Comparison of ENCODE assay signal across 27 cellular contexts in the genomic region with DNA sequence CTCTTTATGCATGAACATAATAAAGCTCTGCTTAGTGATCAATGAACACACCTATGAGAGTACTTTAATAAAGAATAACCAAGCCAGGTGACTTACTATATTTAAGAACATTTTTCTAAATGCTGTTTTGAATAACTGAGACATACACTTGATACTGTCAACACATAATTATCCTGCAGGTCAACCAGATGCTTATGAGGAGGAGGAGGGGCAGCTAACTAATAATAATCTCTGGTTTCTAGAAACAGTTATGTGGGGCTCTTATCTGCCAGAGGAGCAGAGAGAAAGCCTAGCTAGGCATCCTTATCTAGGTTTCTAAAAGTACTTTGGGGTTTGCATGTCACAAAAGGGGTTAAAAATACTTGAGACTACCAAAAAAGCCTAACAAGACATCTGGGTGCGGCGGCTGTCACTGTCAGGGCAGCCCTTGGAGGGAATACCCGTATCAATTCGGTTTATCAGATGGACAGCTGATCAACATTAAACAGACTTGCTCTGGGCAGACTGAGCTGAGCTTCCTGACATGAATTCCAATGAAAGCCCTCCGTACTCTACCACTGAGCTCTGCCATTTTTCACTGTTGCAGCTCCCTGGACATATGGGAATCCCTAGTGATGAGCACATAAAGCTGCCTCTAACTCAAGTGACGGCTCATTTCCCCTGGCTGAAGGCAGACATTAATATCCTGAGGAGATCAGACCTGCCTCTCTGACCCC.
DNase-seq lines count a peak whose midpoint lies in the region; ATAC-seq and TF ChIP-seq lines count a peak whose summit lies in the region.
"Had no signal": no experiment of that assay in that cellular context is flagged by ENCODE, and none has a peak within 500 bp of the region (broad histone marks: within the 10 kb centered on the region; RNA-seq: fewer than 3 reads in every experiment).

No MANE protein-coding gene starts in this region.

- H4K20me1 ChIP-seq in SK-N-SH (ENCODE audit: insufficient read depth), result no peaks in the 10 kb centered on the region

- ATAC-seq in left ventricle myocardium superior (peak; percentile 54), GM18870 (IDR thresholded peaks at IDR 0.05; ENCODE audit: unreplicated experiment) (no peak), HG03520 (IDR thresholded peaks at IDR 0.05; ENCODE audit: unreplicated experiment) (no peak)
- ATAC-seq: activated CD4-positive, CD25-positive, alpha-beta regulatory T cell treated with anti-CD3 and anti-CD28 coated beads, Interleukin-2, amount 50 U/mL, for 24 hours; activated T-cell treated with anti-CD3 and anti-CD28 coated beads, Interleukin-2, amount 50 U/mL, for 4 hours; CD8-positive, alpha-beta T cell; gastroesophageal sphincter; left lobe of liver; stimulated activated naive CD8-positive, alpha-beta T cell treated with anti-CD3 and anti-CD28 coated beads, Interleukin-15, amount 100 ng/mL, for 72 hours had no signal

- H3F3A ChIP-seq in SK-N-SH (replicated peaks; ENCODE audit: insufficient read depth), result no peaks in the 10 kb centered on the region

- intact Hi-C loops in left ventricle myocardium superior (cut with micrococcal nuclease), result no loop called here

- H3K36me3 ChIP-seq in SK-N-SH (replicated peaks in 1 of 2; ENCODE audit: control insufficient read depth in 1 of 2, insufficient read depth in 2 of 2, low read length in 1 of 2), result no peaks in the 10 kb centered on the region
- H3K36me3 ChIP-seq in parathyroid adenoma (ENCODE audit: control insufficient read depth, insufficient read depth, low read length), result no peaks in the 10 kb centered on the region
- H3K36me3 ChIP-seq: esophagus squamous epithelium, gastroesophageal sphincter, transverse colon had no signal

- WGBS in SK-N-SH (ENCODE audit: low lambda C conversion rate), result 36% methylated on average over 6 of the region's 6 CpGs

- no peak for TF ChIP-seq CTCF in SK-N-SH (IDR thresholded peaks at IDR 0.05)
- TF ChIP-seq CTCF in parathyroid adenoma (IDR thresholded peaks at IDR 0.05), result no peak

- peak in 1 of 2 experiments; percentile 66; a peak in 2 of 4 replicates for TF ChIP-seq EP300 in SK-N-SH (IDR thresholded peaks at IDR 0.05; ENCODE audit: borderline replicate concordance in 1 of 2, low read depth in 1 of 2, low read length in 1 of 2)

- H3K27me3 ChIP-seq in SK-N-SH (ENCODE audit: insufficient read depth) (no peaks in the 10 kb centered on the region), parathyroid adenoma (ENCODE audit: control insufficient read depth, insufficient read depth, low read length) (no peaks in the 10 kb centered on the region)
- H3K27me3 ChIP-seq: esophagus squamous epithelium, gastroesophageal sphincter, transverse colon had no signal

- CTCF ChIA-PET in SK-N-SH (lab: Yijun Ruan, JAX), result interaction anchor here (0.6 to 2.4 kb wide), 4 partner anchors 25 to 556 kb away, joined by 3 to 19 read pairs (median 4); no protein-coding TSS in a partner anchor

- H2AFZ ChIP-seq in SK-N-SH (ENCODE audit: low read depth), result no peak overlapping the region
- H2AFZ ChIP-seq in parathyroid adenoma, result peak overlapping the region; percentile 57

- H3K9ac ChIP-seq in SK-N-SH (no peak overlapping the region), parathyroid adenoma (no peak overlapping the region)

- H3K9me2 ChIP-seq in SK-N-SH, result no peaks in the 10 kb centered on the region

- peak overlapping the region in 1 of 2 experiments; percentile 26; a peak in 1 of 4 replicates for H3K27ac ChIP-seq in SK-N-SH (ENCODE audit: low read depth in 2 of 2, low read length in 1 of 2)
- H3K27ac ChIP-seq in parathyroid adenoma, result no peak overlapping the region
- H3K27ac ChIP-seq: esophagus squamous epithelium, gastroesophageal sphincter, skin epidermis, transverse colon had no signal

- H3K9me3 ChIP-seq in SK-N-SH, result no peaks in the 10 kb centered on the region
- no peaks in the 10 kb centered on the region for H3K9me3 ChIP-seq in parathyroid adenoma (ENCODE audit: control insufficient read depth, low read length)
- H3K9me3 ChIP-seq: esophagus squamous epithelium, gastroesophageal sphincter, transverse colon had no signal

- peak in 44 of 76 experiments; percentile 5 to 78 (median 38) for DNase-seq in HUDEP-2 (lab: John Stamatoyannopoulos, UW; ENCODE audit: unreplicated experiment in 76 of 76)
- peak; percentile 69 for DNase-seq in SK-N-SH
- no peak for DNase-seq in left ventricle myocardium superior
- no peak for DNase-seq in inferior parietal cortex (ENCODE audit: extremely low spot score)
- DNase-seq: activated CD8-positive, alpha-beta memory T cell treated with anti-CD3 and anti-CD28 coated beads for 24 hours; activated naive CD4-positive, alpha-beta T cell treated with Interleukin-2 at 50 U/mL for 16 hours; activated T-cell treated with anti-CD3 and anti-CD28 coated beads, Interleukin-2, amount 50 U/mL, for 4 hours; CD8-positive, alpha-beta T cell; DMS79 treated with DMSO at 0.1 percent for 48 hours; effector CD8-positive, alpha-beta T cell; esophagus squamous epithelium; H7; NCI-H2029 treated with DMSO at 0.1 percent for 48 hours; NCI-H446; NK-92 treated with Interleukin-12 subunit alpha and Interleukin-12 subunit beta, amount 100 ng/mL, for 24 hours; occipital lobe; stimulated activated CD4-positive, alpha-beta T cell treated with anti-CD3 and anti-CD28 coated beads, Interleukin-4, amount 100 ng/mL, for 24 hours; stimulated activated naive CD8-positive, alpha-beta T cell treated with anti-CD3 and anti-CD28 coated beads, Interleukin-15, amount 100 ng/mL, for 72 hours; T1000; transverse colon had no signal

- no peak overlapping the region for H3K4me3 ChIP-seq in SK-N-SH (ENCODE audit: low read depth in 2 of 2, low read length in 1 of 2)
- no peak overlapping the region for H3K4me3 ChIP-seq in parathyroid adenoma (ENCODE audit: low read depth, low read length)
- H3K4me3 ChIP-seq: esophagus squamous epithelium, gastroesophageal sphincter, skin epidermis, transverse colon had no signal

- POLR2A ChIA-PET in SK-N-SH (lab: Yijun Ruan, JAX), result no interaction called here

- TF ChIP-seq RAD21 in SK-N-SH (IDR thresholded peaks at IDR 0.05; ENCODE audit: low read length), result no peak; the same call in none of the 2 replicates

- H3K4me1 ChIP-seq in SK-N-SH (ENCODE audit: control insufficient read depth in 1 of 2, insufficient read depth in 2 of 2, low read depth in 1 of 2, low read length in 1 of 2) (peaks cover 0 to 10% of the 10 kb centered on the region in 2 experiments; a peak in 2 of 4 replicates), parathyroid adenoma (peaks cover 7% of the 10 kb centered on the region)
- H3K4me1 ChIP-seq: esophagus squamous epithelium, transverse colon had no signal

- H3K79me2 ChIP-seq in SK-N-SH (ENCODE audit: insufficient read depth) (no peaks in the 10 kb centered on the region), parathyroid adenoma (no peaks in the 10 kb centered on the region)

- H3K4me2 ChIP-seq in SK-N-SH (no peak overlapping the region), parathyroid adenoma (ENCODE audit: low read length) (no peak overlapping the region)

TF ChIP-seq in SK-N-SH, 30 proteins besides CTCF, POLR2A, EP300 and RAD21 (continues in another document):
- TF ChIP-seq, protein P1, sequence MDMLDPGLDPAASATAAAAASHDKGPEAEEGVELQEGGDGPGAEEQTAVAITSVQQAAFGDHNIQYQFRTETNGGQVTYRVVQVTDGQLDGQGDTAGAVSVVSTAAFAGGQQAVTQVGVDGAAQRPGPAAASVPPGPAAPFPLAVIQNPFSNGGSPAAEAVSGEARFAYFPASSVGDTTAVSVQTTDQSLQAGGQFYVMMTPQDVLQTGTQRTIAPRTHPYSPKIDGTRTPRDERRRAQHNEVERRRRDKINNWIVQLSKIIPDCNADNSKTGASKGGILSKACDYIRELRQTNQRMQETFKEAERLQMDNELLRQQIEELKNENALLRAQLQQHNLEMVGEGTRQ (IDR thresholded peaks at IDR 0.05; ENCODE audit: borderline replicate concordance, low read depth, low read length), result no peak
- TF ChIP-seq, protein P2, sequence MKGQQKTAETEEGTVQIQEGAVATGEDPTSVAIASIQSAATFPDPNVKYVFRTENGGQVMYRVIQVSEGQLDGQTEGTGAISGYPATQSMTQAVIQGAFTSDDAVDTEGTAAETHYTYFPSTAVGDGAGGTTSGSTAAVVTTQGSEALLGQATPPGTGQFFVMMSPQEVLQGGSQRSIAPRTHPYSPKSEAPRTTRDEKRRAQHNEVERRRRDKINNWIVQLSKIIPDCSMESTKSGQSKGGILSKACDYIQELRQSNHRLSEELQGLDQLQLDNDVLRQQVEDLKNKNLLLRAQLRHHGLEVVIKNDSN (IDR thresholded peaks at IDR 0.05; ENCODE audit: borderline replicate concordance, low read depth), result no peak
- no peak for TF ChIP-seq YY1 (IDR thresholded peaks at IDR 0.05; ENCODE audit: low read depth)
- TF ChIP-seq, protein P3, sequence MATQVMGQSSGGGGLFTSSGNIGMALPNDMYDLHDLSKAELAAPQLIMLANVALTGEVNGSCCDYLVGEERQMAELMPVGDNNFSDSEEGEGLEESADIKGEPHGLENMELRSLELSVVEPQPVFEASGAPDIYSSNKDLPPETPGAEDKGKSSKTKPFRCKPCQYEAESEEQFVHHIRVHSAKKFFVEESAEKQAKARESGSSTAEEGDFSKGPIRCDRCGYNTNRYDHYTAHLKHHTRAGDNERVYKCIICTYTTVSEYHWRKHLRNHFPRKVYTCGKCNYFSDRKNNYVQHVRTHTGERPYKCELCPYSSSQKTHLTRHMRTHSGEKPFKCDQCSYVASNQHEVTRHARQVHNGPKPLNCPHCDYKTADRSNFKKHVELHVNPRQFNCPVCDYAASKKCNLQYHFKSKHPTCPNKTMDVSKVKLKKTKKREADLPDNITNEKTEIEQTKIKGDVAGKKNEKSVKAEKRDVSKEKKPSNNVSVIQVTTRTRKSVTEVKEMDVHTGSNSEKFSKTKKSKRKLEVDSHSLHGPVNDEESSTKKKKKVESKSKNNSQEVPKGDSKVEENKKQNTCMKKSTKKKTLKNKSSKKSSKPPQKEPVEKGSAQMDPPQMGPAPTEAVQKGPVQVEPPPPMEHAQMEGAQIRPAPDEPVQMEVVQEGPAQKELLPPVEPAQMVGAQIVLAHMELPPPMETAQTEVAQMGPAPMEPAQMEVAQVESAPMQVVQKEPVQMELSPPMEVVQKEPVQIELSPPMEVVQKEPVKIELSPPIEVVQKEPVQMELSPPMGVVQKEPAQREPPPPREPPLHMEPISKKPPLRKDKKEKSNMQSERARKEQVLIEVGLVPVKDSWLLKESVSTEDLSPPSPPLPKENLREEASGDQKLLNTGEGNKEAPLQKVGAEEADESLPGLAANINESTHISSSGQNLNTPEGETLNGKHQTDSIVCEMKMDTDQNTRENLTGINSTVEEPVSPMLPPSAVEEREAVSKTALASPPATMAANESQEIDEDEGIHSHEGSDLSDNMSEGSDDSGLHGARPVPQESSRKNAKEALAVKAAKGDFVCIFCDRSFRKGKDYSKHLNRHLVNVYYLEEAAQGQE (IDR thresholded peaks at IDR 0.05; ENCODE audit: low read depth, low read length), result no peak
- TF ChIP-seq CHD2 (IDR thresholded peaks at IDR 0.05; ENCODE audit: low read length, partially characterized antibody), result peak; percentile 19
- TF ChIP-seq TCF12 (IDR thresholded peaks at IDR 0.05), result peak; percentile 30
- no peak for TF ChIP-seq TAF1 (IDR thresholded peaks at IDR 0.05; ENCODE audit: borderline replicate concordance, low read depth, low read length)
- TF ChIP-seq EZH2phosphoT487 (IDR thresholded peaks at IDR 0.05; ENCODE audit: borderline replicate concordance, low read depth), result no peak

Comparison
In these comparisons a context has a peak if more than half of its experiments do, and no peak if none do; other contexts are left out.
1. DNase-seq: peak in HUDEP-2 (44 of 76) and SK-N-SH (single experiment); none in left ventricle myocardium superior (single experiment) and inferior parietal cortex (single experiment).